Comparison of ENCODE assay signal across 29 cellular contexts in genomic region chr16:84107921-84108320, GRCh38. TPM values are rescaled to one million over a fixed set of nuclear protein-coding genes. Genes with fewer than 3 reads are reported as not detected.
"Had no signal": no experiment of that assay in that cellular context is flagged by ENCODE, and none has a peak within 500 bp of the region (broad histone marks: within the 10 kb centered on the region; RNA-seq: fewer than 3 reads in every experiment).

No MANE protein-coding gene starts in this region.

- H3K9me3 Mint-ChIP-seq: memory B cell; natural killer cell; neural crest cell; stimulated activated memory B cell treated with anti-CD40 and anti-IgM and Interleukin-4, amounts not matched to agents 10 μg/mL and 1 μg/mL and 100 μg/mL, for 72 hours had no signal

- H3K9me3 ChIP-seq: esophagus muscularis mucosa, heart right ventricle, neutrophil, pancreas, sigmoid colon, testis, tibial nerve, upper lobe of left lung had no signal

- H3K4me3 ChIP-seq: coronary artery, esophagus muscularis mucosa, heart right ventricle, lung, pancreas, sigmoid colon, testis, tibial nerve, upper lobe of left lung had no signal

- H3K27me3 ChIP-seq: esophagus muscularis mucosa, foreskin keratinocyte, heart right ventricle, neutrophil, pancreas, sigmoid colon, testis, tibial nerve, upper lobe of left lung had no signal

- DNase-seq: dermis blood vessel endothelial cell; effector memory CD4-positive, alpha-beta T cell; foreskin keratinocyte; glutamatergic neuron; heart right ventricle; hypothalamus; natural killer cell; pancreas; right cardiac atrium; sigmoid colon; stimulated activated CD4-positive, alpha-beta T cell treated with anti-CD3 and anti-CD28 coated beads, Interleukin-2, amount 100 ng/mL, for 24 hours; stimulated activated CD4-positive, alpha-beta T cell treated with anti-CD3 and anti-CD28 coated beads, Interleukin-4, amount 100 ng/mL, for 24 hours; stimulated activated naive CD8-positive, alpha-beta T cell treated with anti-CD3 and anti-CD28 coated beads, Interleukin-15, Interleukin-2, amounts not matched to agents 100 U/mL and 50 U/mL, for 24 hours; substantia nigra; testis; upper lobe of left lung had no signal

- H3K36me3 Mint-ChIP-seq: natural killer cell had no signal

- H3K27ac ChIP-seq: coronary artery, esophagus muscularis mucosa, foreskin keratinocyte, neutrophil, pancreas, sigmoid colon, testis, tibial nerve, upper lobe of left lung had no signal

- ATAC-seq: foreskin keratinocyte; heart right ventricle; natural killer cell; pancreas; right cardiac atrium; stimulated activated memory B cell treated with anti-CD40 and anti-IgM and Interleukin-4, amounts not matched to agents 10 μg/mL and 1 μg/mL and 100 μg/mL, for 72 hours; stimulated activated naive CD8-positive, alpha-beta T cell treated with anti-CD3 and anti-CD28 coated beads, Interleukin-15, Interleukin-2, amounts not matched to agents 100 U/mL and 50 U/mL, for 24 hours had no signal

- H3K27ac Mint-ChIP-seq: memory B cell; stimulated activated memory B cell treated with anti-CD40 and anti-IgM and Interleukin-4, amounts not matched to agents 10 μg/mL and 1 μg/mL and 100 μg/mL, for 72 hours had no signal

- H3K27me3 Mint-ChIP-seq: memory B cell; stimulated activated memory B cell treated with anti-CD40 and anti-IgM and Interleukin-4, amounts not matched to agents 10 μg/mL and 1 μg/mL and 100 μg/mL, for 72 hours had no signal

- H3K4me3 Mint-ChIP-seq: memory B cell; natural killer cell; neural crest cell; stimulated activated memory B cell treated with anti-CD40 and anti-IgM and Interleukin-4, amounts not matched to agents 10 μg/mL and 1 μg/mL and 100 μg/mL, for 72 hours had no signal

RNA-seq across cellular contexts. Expression of gene DNAAF1, which starts 37.2 kb away (rescaled TPM):
- total RNA-seq: endothelial cell of umbilical vein, epithelial cell of proximal tubule, fibroblast of lung, foreskin keratinocyte, posterior vena cava, skeletal muscle tissue had no signal
